Comparison of ENCODE assay signal across 8 cellular contexts in genomic region chr11:3037041-3037944, GRCh38. TPM values are rescaled to one million over a fixed set of nuclear protein-coding genes. Genes with fewer than 3 reads are reported as not detected.
DNase-seq lines count a peak whose midpoint lies in the region; ATAC-seq and TF ChIP-seq lines count a peak whose summit lies in the region.

No MANE protein-coding gene starts in this region.

- peak overlapping the region; percentile 44 for H3K27ac Mint-ChIP-seq in activated CD8-positive, alpha-beta memory T cell treated with anti-CD3 and anti-CD28 coated beads, Interleukin-2, amount 10 ng/mL, durations not matched to agents 7 days and 5 days
- no peak overlapping the region for H3K27ac Mint-ChIP-seq in activated CD4-positive, alpha-beta T cell treated with anti-CD3 and anti-CD28 coated beads for 36 hours

- peak; percentile 59 for DNase-seq in activated CD8-positive, alpha-beta memory T cell treated with anti-CD3 and anti-CD28 coated beads, Interleukin-2, amount 10 ng/mL, durations not matched to agents 7 days and 5 days
- DNase-seq in activated CD8-positive, alpha-beta memory T cell treated with anti-CD3 and anti-CD28 coated beads for 24 hours, result no peak
- DNase-seq in NCI-H2029 treated with DMSO at 0.1 percent for 48 hours (lab: John Stamatoyannopoulos, UW), result peak; percentile 2
- peak; percentile 71 for DNase-seq in activated CD4-positive, alpha-beta T cell treated with anti-CD3 and anti-CD28 coated beads for 36 hours
- DNase-seq in effector CD4-positive, alpha-beta T cell, result peak; percentile 21
- DNase-seq in lower leg skin (ENCODE audit: low spot score in 2 of 2), result peak; percentile 74 to 93
- DNase-seq in stimulated activated naive CD4-positive, alpha-beta T cell (lab: John Stamatoyannopoulos, UW), result peak in 4 of 6 experiments; percentile 15 to 28 (median 22)
- DNase-seq in NCI-H2107 treated with DMSO at 0.1 percent for 48 hours (lab: John Stamatoyannopoulos, UW; ENCODE audit: unreplicated experiment), result no peak

- H3K27me3 Mint-ChIP-seq in activated CD8-positive, alpha-beta memory T cell treated with anti-CD3 and anti-CD28 coated beads, Interleukin-2, amount 10 ng/mL, durations not matched to agents 7 days and 5 days, result no peaks in the 10 kb centered on the region
- no peaks in the 10 kb centered on the region for H3K27me3 Mint-ChIP-seq in activated CD4-positive, alpha-beta T cell treated with anti-CD3 and anti-CD28 coated beads for 36 hours

- H3K9me3 Mint-ChIP-seq in activated CD8-positive, alpha-beta memory T cell treated with anti-CD3 and anti-CD28 coated beads, Interleukin-2, amount 10 ng/mL, durations not matched to agents 7 days and 5 days (ENCODE audit: low read depth), result no peaks in the 10 kb centered on the region
- no peaks in the 10 kb centered on the region for H3K9me3 Mint-ChIP-seq in activated CD4-positive, alpha-beta T cell treated with anti-CD3 and anti-CD28 coated beads for 36 hours (ENCODE audit: low read depth)

- no peak for TF ChIP-seq CTCF in lower leg skin (IDR thresholded peaks at IDR 0.05)

- CTCF ChIA-PET in activated CD8-positive, alpha-beta memory T cell treated with anti-CD3 and anti-CD28 coated beads, Interleukin-2, amount 10 ng/mL, durations not matched to agents 7 days and 5 days (lab: Charles Lee), result interaction anchor here (0.5 to 4.4 kb wide), 22 partner anchors 8 to 504 kb away, joined by 3 to 58 read pairs (median 3); partner anchors contain the start of gene CARS1
- CTCF ChIA-PET in activated CD4-positive, alpha-beta T cell treated with anti-CD3 and anti-CD28 coated beads for 36 hours (lab: Charles Lee), result interaction anchor here (0.7 to 4.6 kb wide), 14 partner anchors 11 to 616 kb away, joined by 3 to 35 read pairs (median 3); no protein-coding TSS in a partner anchor

- no peak for TF ChIP-seq POLR2A in lower leg skin (IDR thresholded peaks at IDR 0.05)

- H3K4me1 Mint-ChIP-seq in activated CD8-positive, alpha-beta memory T cell treated with anti-CD3 and anti-CD28 coated beads, Interleukin-2, amount 10 ng/mL, durations not matched to agents 7 days and 5 days, result peaks cover 33% of the 10 kb centered on the region
- H3K4me1 Mint-ChIP-seq in activated CD4-positive, alpha-beta T cell treated with anti-CD3 and anti-CD28 coated beads for 36 hours, result peaks cover 23% of the 10 kb centered on the region

- H3K36me3 Mint-ChIP-seq in activated CD8-positive, alpha-beta memory T cell treated with anti-CD3 and anti-CD28 coated beads, Interleukin-2, amount 10 ng/mL, durations not matched to agents 7 days and 5 days, result peaks cover 51% of the 10 kb centered on the region
- H3K36me3 Mint-ChIP-seq in activated CD4-positive, alpha-beta T cell treated with anti-CD3 and anti-CD28 coated beads for 36 hours (ENCODE audit: low read depth), result peaks cover 60% of the 10 kb centered on the region

- intact Hi-C loops in activated CD4-positive, alpha-beta T cell treated with anti-CD3 and anti-CD28 coated beads for 36 hours (cut with DNase I, micrococcal nuclease), result loop anchor here (1.0 to 5.0 kb wide), 3 partner anchors 54 to 180 kb away; partner anchors contain the start of gene MRGPRG (in 1 of the 2)
- intact Hi-C loops in lower leg skin (cut with DNase I; ENCODE audit: low total_unique reads), result loop anchor here (5.0 kb wide), 2 partner anchors 55 to 180 kb away; partner anchors contain the start of gene MRGPRG

- H3K4me3 Mint-ChIP-seq in activated CD8-positive, alpha-beta memory T cell treated with anti-CD3 and anti-CD28 coated beads, Interleukin-2, amount 10 ng/mL, durations not matched to agents 7 days and 5 days, result no peak overlapping the region
- no peak overlapping the region for H3K4me3 Mint-ChIP-seq in activated CD4-positive, alpha-beta T cell treated with anti-CD3 and anti-CD28 coated beads for 36 hours

- H3K4me3 ChIP-seq in lower leg skin (ENCODE audit: low read depth, poor library complexity, severe bottlenecking), result no peak overlapping the region

- WGBS in lower leg skin, 2 donors, result 47 to 51% methylated on average over 24 of the region's 24 CpGs

- POLR2A ChIA-PET in activated CD4-positive, alpha-beta T cell treated with anti-CD3 and anti-CD28 coated beads for 36 hours (lab: Charles Lee), result interaction anchor here (0.8 kb wide), 1 partner anchor 45 kb away, joined by 3 read pairs; the partner anchor contains the start of gene NAP1L4

- peak; percentile 74 for ATAC-seq in activated CD8-positive, alpha-beta memory T cell treated with anti-CD3 and anti-CD28 coated beads, Interleukin-2, amount 10 ng/mL, durations not matched to agents 7 days and 5 days
- ATAC-seq in activated CD4-positive, alpha-beta T cell treated with anti-CD3 and anti-CD28 coated beads for 36 hours, result peak; percentile 87

RNA-seq across cellular contexts. Expression of gene CARS1, which starts 19.9 kb away (rescaled TPM):
- total RNA-seq in activated CD8-positive, alpha-beta memory T cell treated with anti-CD3 and anti-CD28 coated beads, Interleukin-2, amount 10 ng/mL, durations not matched to agents 7 days and 5 days, result 100 to 1,000 TPM; 109 to 119 TPM
- 100 to 1,000 TPM in 1 of 2 experiments, 10 to 100 TPM in 1; 94.1 to 126 TPM for total RNA-seq in activated CD4-positive, alpha-beta T cell treated with anti-CD3 and anti-CD28 coated beads for 36 hours
- 10 to 100 TPM; 56.7 to 63.0 (median 60.7) TPM for total RNA-seq in lower leg skin

RNA-seq across cellular contexts. Expression of gene NAP1L4, which starts 45.2 kb away (rescaled TPM):
- 100 to 1,000 TPM; 347 to 389 TPM for total RNA-seq in activated CD8-positive, alpha-beta memory T cell treated with anti-CD3 and anti-CD28 coated beads, Interleukin-2, amount 10 ng/mL, durations not matched to agents 7 days and 5 days
- total RNA-seq in activated CD4-positive, alpha-beta T cell treated with anti-CD3 and anti-CD28 coated beads for 36 hours, result 100 to 1,000 TPM; 241 to 246 TPM
- 10 to 100 TPM; 67.2 to 99.0 (median 82.4) TPM for total RNA-seq in lower leg skin

Comparison
In these comparisons a context has a peak if more than half of its experiments do, and no peak if none do; other contexts are left out.
1. DNase-seq: peak in activated CD8-positive, alpha-beta memory T cell treated with anti-CD3 and anti-CD28 coated beads, Interleukin-2, amount 10 ng/mL, durations not matched to agents 7 days and 5 days (single experiment), NCI-H2029 treated with DMSO at 0.1 percent for 48 hours (single experiment), activated CD4-positive, alpha-beta T cell treated with anti-CD3 and anti-CD28 coated beads for 36 hours (single experiment), effector CD4-positive, alpha-beta T cell (single experiment), lower leg skin (2 of 2) and stimulated activated naive CD4-positive, alpha-beta T cell (4 of 6); none in activated CD8-positive, alpha-beta memory T cell treated with anti-CD3 and anti-CD28 coated beads for 24 hours (single experiment) and NCI-H2107 treated with DMSO at 0.1 percent for 48 hours (single experiment).